In the genomic region with DNA sequence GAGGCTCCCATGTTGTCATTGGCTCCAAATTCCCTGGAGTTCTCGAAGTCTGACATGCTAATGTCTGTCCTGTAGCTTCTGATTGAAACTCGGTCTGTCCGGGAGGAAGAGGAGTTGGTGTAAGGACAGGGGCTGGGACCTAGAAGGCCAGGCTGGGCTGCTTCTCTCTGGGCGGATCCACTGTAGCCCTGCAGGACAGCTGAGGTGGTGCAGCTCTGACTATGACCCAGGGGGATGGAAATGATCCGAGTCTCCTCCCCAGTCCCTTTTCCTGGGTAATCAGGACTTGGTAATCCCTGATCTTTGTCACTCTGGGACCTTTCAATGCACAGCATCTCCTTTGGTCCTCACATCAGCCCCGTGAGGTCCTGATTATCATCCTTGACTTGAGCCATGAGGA, we compare ENCODE assay signal across 13 cellular contexts. TPM values are rescaled to one million over a fixed set of nuclear protein-coding genes. Genes with fewer than 3 reads are reported as not detected.
DNase-seq lines count a peak whose midpoint lies in the region; ATAC-seq and TF ChIP-seq lines count a peak whose summit lies in the region.
"Had no signal": no experiment of that assay in that cellular context is flagged by ENCODE, and none has a peak within 500 bp of the region (broad histone marks: within the 10 kb centered on the region; RNA-seq: fewer than 3 reads in every experiment).

No MANE protein-coding gene starts in this region.

- peaks cover 43 to 59% (median 52%) of the 10 kb centered on the region in 3 donors for H3K4me1 Mint-ChIP-seq in IgD-negative memory B cell

- H3K27me3 ChIP-seq in SK-N-SH (ENCODE audit: insufficient read depth) (peaks cover 4% of the 10 kb centered on the region; the same call in 1 of the 2 replicates), spleen (replicated peaks in 1 of 7) (no peaks in the 10 kb centered on the region)

- CTCF ChIA-PET in SK-N-SH (lab: Yijun Ruan, JAX), result interaction anchor here (1.4 to 5.4 kb wide), 6 partner anchors 10 to 205 kb away, joined by 4 to 23 read pairs (median 6); partner anchors contain the start of genes FCMR and PIGR

- H3K27ac ChIP-seq in SK-N-SH (ENCODE audit: low read depth in 2 of 2, low read length in 1 of 2) (no peak overlapping the region), spleen (peak overlapping the region in 7 of 8 donors; percentile 72 to 97 (median 89))

- H2AFZ ChIP-seq in SK-N-SH (ENCODE audit: low read depth), result no peak overlapping the region

- TF ChIP-seq CTCF in SK-N-SH (IDR thresholded peaks at IDR 0.05) (no peak), choroid plexus epithelial cell (conservative IDR thresholded peaks at IDR 0.05; ENCODE audit: low read depth, low read length) (peak; percentile 16), spleen (IDR thresholded peaks at IDR 0.05 in 8 of 11, conservative IDR thresholded peaks at IDR 0.05 in 3 of 11) (no peak)

- peak overlapping the region; percentile 97 to 100 (median 97) for H3K27ac Mint-ChIP-seq in IgD-negative memory B cell
- H3K27ac Mint-ChIP-seq: activated T-helper 2 cell treated with anti-CD3 and anti-CD28 coated beads, Interferon-gamma antibody, Interleukin-2, Interleukin-4, amounts not matched to agents 10 μg/mL and 5 μg/mL and 100 μg/mL, durations not matched to agents 14 hours and 24 hours and 36 hours had no signal

- H3F3A ChIP-seq in SK-N-SH (replicated peaks; ENCODE audit: insufficient read depth), result no peaks in the 10 kb centered on the region

- TF ChIP-seq RAD21 in SK-N-SH (IDR thresholded peaks at IDR 0.05; ENCODE audit: low read length), result no peak

- no peaks in the 10 kb centered on the region for H4K20me1 ChIP-seq in SK-N-SH (ENCODE audit: insufficient read depth)

- H3K9me3 ChIP-seq in SK-N-SH (no peaks in the 10 kb centered on the region), spleen (no peaks in the 10 kb centered on the region)

- no peak overlapping the region for H3K4me3 ChIP-seq in SK-N-SH (ENCODE audit: low read depth in 2 of 2, low read length in 1 of 2)
- no peak overlapping the region for H3K4me3 ChIP-seq in choroid plexus epithelial cell (ENCODE audit: low read depth, low read length)
- H3K4me3 ChIP-seq in spleen, result no peak overlapping the region

- POLR2A ChIA-PET in SK-N-SH (lab: Yijun Ruan, JAX), result no interaction called here

- no peak overlapping the region for H3K9ac ChIP-seq in SK-N-SH

- no peaks in the 10 kb centered on the region for H3K27me3 Mint-ChIP-seq in IgD-negative memory B cell

- WGBS in SK-N-SH (ENCODE audit: low lambda C conversion rate), result 32% methylated on average over 5 of the region's 6 CpGs
- WGBS in spleen, 5 donors, result 84 to 92% (median 86%) methylated on average over 5 to 6 of the region's 6 CpGs

- intact Hi-C loops in spleen (cut with DNase I; ENCODE audit: low total_unique reads), result no loop called here

- TF ChIP-seq EP300 in SK-N-SH (IDR thresholded peaks at IDR 0.05; ENCODE audit: borderline replicate concordance in 1 of 2, low read depth in 1 of 2, low read length in 1 of 2), result no peak

- no peak for TF ChIP-seq POLR2A in spleen (IDR thresholded peaks at IDR 0.05)

- no peaks in the 10 kb centered on the region for H3K79me2 ChIP-seq in SK-N-SH (ENCODE audit: insufficient read depth)

- H3K4me1 ChIP-seq in SK-N-SH (ENCODE audit: control insufficient read depth in 1 of 2, insufficient read depth in 2 of 2, low read depth in 1 of 2, low read length in 1 of 2), result no peaks in the 10 kb centered on the region
- peaks cover 13 to 77% (median 44%) of the 10 kb centered on the region in 6 donors for H3K4me1 ChIP-seq in spleen

- DNase-seq in SK-N-SH (no peak), choroid plexus epithelial cell (ENCODE audit: low read depth) (no peak), spleen (no peak), NCI-H526 (lab: John Stamatoyannopoulos, UW) (no peak), NCI-H1417 treated with DMSO at 0.1 percent for 48 hours (lab: John Stamatoyannopoulos, UW) (no peak)
- DNase-seq: caudate nucleus, GF-D8, kidney had no signal

- no peaks in the 10 kb centered on the region for H3K9me2 ChIP-seq in SK-N-SH

- no peaks in the 10 kb centered on the region for H3K9me3 Mint-ChIP-seq in IgD-negative memory B cell
- H3K9me3 Mint-ChIP-seq: activated T-helper 2 cell treated with anti-CD3 and anti-CD28 coated beads, Interferon-gamma antibody, Interleukin-2, Interleukin-4, amounts not matched to agents 10 μg/mL and 5 μg/mL and 100 μg/mL, durations not matched to agents 14 hours and 24 hours and 36 hours had no signal

- H3K36me3 Mint-ChIP-seq in IgD-negative memory B cell, result no peaks in the 10 kb centered on the region

- ATAC-seq in SK-N-SH treated with all-trans-retinoic acid at 6 μM for 48 hours, result 0 out of 3 replicates have a peak, but pooled peaks have one; percentile 23
- ATAC-seq in GM21717 (IDR thresholded peaks at IDR 0.05; ENCODE audit: unreplicated experiment), result no peak

- H3K4me3 Mint-ChIP-seq in IgD-negative memory B cell, result peak overlapping the region in 3 of 4 donors; percentile 34 to 95 (median 78)

- no peak overlapping the region for H3K4me2 ChIP-seq in SK-N-SH

- H3K36me3 ChIP-seq in SK-N-SH (replicated peaks in 1 of 2; ENCODE audit: control insufficient read depth in 1 of 2, insufficient read depth in 2 of 2, low read length in 1 of 2), result no peaks in the 10 kb centered on the region
- H3K36me3 ChIP-seq in spleen, result no peaks in the 10 kb centered on the region

TF ChIP-seq in SK-N-SH treated with all-trans-retinoic acid at 6 μM for 48 hours, 23 proteins besides CTCF, POLR2A, EP300 and RAD21:
- TF ChIP-seq CREB5 (CRISPR knock-in tag; IDR thresholded peaks at IDR 0.05; ENCODE audit: low read depth) (no peak), TCF4 (CRISPR knock-in tag; IDR thresholded peaks at IDR 0.05; ENCODE audit: borderline replicate concordance) (no peak), BACH2 (CRISPR knock-in tag; IDR thresholded peaks at IDR 0.05; ENCODE audit: borderline replicate concordance) (no peak)

TF ChIP-seq in SK-N-SH, 30 proteins besides CTCF, POLR2A, EP300 and RAD21:
- no peak for TF ChIP-seq RFX5 (IDR thresholded peaks at IDR 0.05; ENCODE audit: low read length)
- no peak for TF ChIP-seq FOXJ3 (CRISPR knock-in tag; IDR thresholded peaks at IDR 0.05)
- TF ChIP-seq EZH2phosphoT487 (IDR thresholded peaks at IDR 0.05; ENCODE audit: borderline replicate concordance, low read depth), result no peak
- no peak for TF ChIP-seq NFIC (IDR thresholded peaks at IDR 0.05; ENCODE audit: borderline replicate concordance)

RNA-seq across cellular contexts. Expression of gene FCMR, which starts 10.0 kb away (rescaled TPM):
- polyA plus RNA-seq in SK-N-SH (2012; rRNA removed), result 0.05 and 0.15 TPM in 2 replicates
- polyA plus RNA-seq in SK-N-SH (2012; cell fraction: cytosol; rRNA removed), result 0.03 and 0.14 TPM in 2 replicates
- not detected in 2 replicates for polyA plus RNA-seq in SK-N-SH (2012; cell fraction: nucleus; rRNA removed)
- polyA plus RNA-seq in IgD-negative memory B cell, result 1,091 TPM
- total RNA-seq in spleen, result 100 to 1,000 TPM; 136 to 269 (median 242) TPM
- polyA plus RNA-seq in spleen, result 100 to 1,000 TPM; 165 to 229 (median 187) TPM

RNA-seq across cellular contexts. Expression of gene PIGR, which starts 14.6 kb away (rescaled TPM):
- polyA plus RNA-seq in SK-N-SH (2012; rRNA removed) (not detected in 2 replicates), IgD-negative memory B cell (0.40 TPM), spleen (under 1 TPM; 0.13 to 0.99 (median 0.30) TPM)
- polyA plus RNA-seq in SK-N-SH (2012; cell fraction: cytosol; rRNA removed), result not detected in 2 replicates
- polyA plus RNA-seq in SK-N-SH (2012; cell fraction: nucleus; rRNA removed), result not detected in 2 replicates
- total RNA-seq in spleen, result 1 to 10 TPM in 3 of 7 donors, under 1 TPM in 4; 0.37 to 1.7 (median 0.94) TPM
- total RNA-seq: activated T-helper 2 cell treated with anti-CD3 and anti-CD28 coated beads, Interferon-gamma antibody, Interleukin-2, Interleukin-4, amounts not matched to agents 10 μg/mL and 5 μg/mL and 100 μg/mL, durations not matched to agents 14 hours and 24 hours and 36 hours; fibroblast of lung had no signal
- polyA plus RNA-seq: fibroblast of lung had no signal

RNA-seq across cellular contexts. Expression of gene IL24, which starts 34.5 kb away (rescaled TPM):
- polyA plus RNA-seq in SK-N-SH (2012; rRNA removed) (0.03 TPM in 1 of 2 replicates, not detected in the other), IgD-negative memory B cell (43.5 TPM), spleen (1 to 10 TPM; 1.2 to 2.0 (median 1.4) TPM)
- 0.03 TPM in 1 of 2 replicates, not detected in the other for polyA plus RNA-seq in SK-N-SH (2012; cell fraction: cytosol; rRNA removed)
- polyA plus RNA-seq in SK-N-SH (2012; cell fraction: nucleus; rRNA removed), result not detected in 2 replicates
- total RNA-seq in spleen, result under 1 TPM in 2 of 7 donors, not detected in 5; 0.30 to 0.34 TPM
- total RNA-seq: kidney had no signal

RNA-seq across cellular contexts. Expression of gene FCAMR, which starts 38.6 kb away (rescaled TPM):
- polyA plus RNA-seq in SK-N-SH (2012; rRNA removed) (not detected in 2 replicates), IgD-negative memory B cell (not detected), spleen (1 to 10 TPM in 1 of 3 donors, under 1 TPM in 2; 0.38 to 1.3 (median 0.59) TPM)
- polyA plus RNA-seq in SK-N-SH (2012; cell fraction: cytosol; rRNA removed), result not detected in 2 replicates
- polyA plus RNA-seq in SK-N-SH (2012; cell fraction: nucleus; rRNA removed), result not detected in 2 replicates
- 1 to 10 TPM in 1 of 7 donors, under 1 TPM in 4, not detected in 2; 0.16 to 1.0 (median 0.36) TPM for total RNA-seq in spleen
- total RNA-seq: activated T-helper 2 cell treated with anti-CD3 and anti-CD28 coated beads, Interferon-gamma antibody, Interleukin-2, Interleukin-4, amounts not matched to agents 10 μg/mL and 5 μg/mL and 100 μg/mL, durations not matched to agents 14 hours and 24 hours and 36 hours; fibroblast of lung had no signal
- polyA plus RNA-seq: fibroblast of lung had no signal

Comparison
In these comparisons a context has a peak if more than half of its experiments do, and no peak if none do; other contexts are left out.
1. H3K27ac ChIP-seq: peak in spleen (7 of 8); none in SK-N-SH (0 of 2).
2. RNA of gene FCMR, which starts 10.0 kb away (polyA plus RNA-seq): 1,091 TPM in IgD-negative memory B cell (single experiment) and 165 to 229 TPM in spleen; 0.03 to 0.15 TPM in SK-N-SH; every median in the first group is over 100 times any median in the second.
3. RNA of gene IL24, which starts 34.5 kb away (polyA plus RNA-seq): 43.5 TPM in IgD-negative memory B cell (single experiment); 1.2 to 2.0 TPM in spleen and 0.03 TPM in SK-N-SH; every median in the first group is over 10 times any median in the second.